Comparison of ENCODE assay signal across 26 cellular contexts in genomic region chrX:119635179-119635578, GRCh38. TPM values are rescaled to one million over a fixed set of nuclear protein-coding genes. Genes with fewer than 3 reads are reported as not detected.
DNase-seq lines count a peak whose midpoint lies in the region; ATAC-seq, FAIRE-seq and TF ChIP-seq lines count a peak whose summit lies in the region.
"Had no signal": no experiment of that assay in that cellular context is flagged by ENCODE, and none has a peak within 500 bp of the region (broad histone marks: within the 10 kb centered on the region; RNA-seq: fewer than 3 reads in every experiment).

No MANE protein-coding gene starts in this region.

- CTCF ChIA-PET in activated CD8-positive, alpha-beta T cell treated with anti-CD3 and anti-CD28 coated beads for 36 hours (lab: Charles Lee) = no interaction called here

- peak; percentile 65 for FAIRE-seq in GM12891 (lab: Jason Lieb, UNC)
- FAIRE-seq: bronchial epithelial cell, frontal cortex had no signal

- no peak for TF ChIP-seq CTCF in activated CD8-positive, alpha-beta T cell treated with anti-CD3 and anti-CD28 coated beads for 36 hours (IDR thresholded peaks at IDR 0.05)
- no peak for TF ChIP-seq CTCF in adrenal gland (IDR thresholded peaks at IDR 0.05)

- H3K4me1 ChIP-seq in adrenal gland (replicated peaks in 1 of 2) = no peaks in the 10 kb centered on the region
- H3K4me1 ChIP-seq: right atrium auricular region had no signal

- peak overlapping the region; percentile 72 for H3K27ac Mint-ChIP-seq in T-helper 2 cell treated with Interferon-gamma antibody and Interleukin-4, amounts not matched to agents 5 μg/mL and 100 μg/mL, for 36 hours
- H3K27ac Mint-ChIP-seq in activated CD8-positive, alpha-beta T cell treated with anti-CD3 and anti-CD28 coated beads for 36 hours = peak overlapping the region; percentile 60
- peak overlapping the region; percentile 3 to 80 (median 34) for H3K27ac Mint-ChIP-seq in immature natural killer cell

- H3K9me3 Mint-ChIP-seq in T-helper 2 cell treated with Interferon-gamma antibody and Interleukin-4, amounts not matched to agents 5 μg/mL and 100 μg/mL, for 36 hours = no peaks in the 10 kb centered on the region
- no peaks in the 10 kb centered on the region for H3K9me3 Mint-ChIP-seq in activated CD8-positive, alpha-beta T cell treated with anti-CD3 and anti-CD28 coated beads for 36 hours
- H3K9me3 Mint-ChIP-seq in immature natural killer cell = no peaks in the 10 kb centered on the region

- WGBS in adrenal gland, 4 donors = 66 to 83% (median 76%) methylated on average over 3 of the region's 3 CpGs

- POLR2A ChIA-PET in activated CD8-positive, alpha-beta T cell treated with anti-CD3 and anti-CD28 coated beads for 36 hours (lab: Charles Lee) = interaction anchor here (0.7 kb wide), 1 partner anchor 19 kb away, joined by 3 read pairs; no protein-coding TSS in a partner anchor

- no peaks in the 10 kb centered on the region for H3K9me3 ChIP-seq in adrenal gland (replicated peaks in 1 of 3)
- H3K9me3 ChIP-seq: right atrium auricular region had no signal

- intact Hi-C loops in activated CD8-positive, alpha-beta T cell treated with anti-CD3 and anti-CD28 coated beads for 36 hours (cut with micrococcal nuclease) = no loop called here
- intact Hi-C loops in adrenal gland (cut with DNase I) = no loop called here

- peaks cover 9% of the 10 kb centered on the region for H3K4me1 Mint-ChIP-seq in T-helper 2 cell treated with Interferon-gamma antibody and Interleukin-4, amounts not matched to agents 5 μg/mL and 100 μg/mL, for 36 hours (ENCODE audit: low read depth)
- peaks cover 36% of the 10 kb centered on the region for H3K4me1 Mint-ChIP-seq in activated CD8-positive, alpha-beta T cell treated with anti-CD3 and anti-CD28 coated beads for 36 hours (ENCODE audit: low read depth)
- H3K4me1 Mint-ChIP-seq in immature natural killer cell = peaks cover 9 to 12% of the 10 kb centered on the region in 2 donors

- H3K27ac ChIP-seq in adrenal gland = no peak overlapping the region
- H3K27ac ChIP-seq: epithelial cell of prostate, HL-60, right atrium auricular region, VCaP had no signal

- no peak for DNase-seq in T-helper 2 cell treated with Interferon-gamma antibody and Interleukin-4, amounts not matched to agents 5 μg/mL and 100 μg/mL, for 36 hours (ENCODE audit: low spot score)
- DNase-seq in T-helper 2 cell (no peak), GM12891 (ENCODE audit: insufficient read length, low spot score) (no peak), immature natural killer cell (no peak), iPS-NIHi11 (ENCODE audit: low spot score) (no peak), A172 (ENCODE audit: low spot score) (no peak), adrenal gland (no peak)
- no peak for DNase-seq in activated CD8-positive, alpha-beta T cell treated with anti-CD3 and anti-CD28 coated beads for 36 hours
- DNase-seq: 8988T; C1 segment of cervical spinal cord; dermis blood vessel endothelial cell; DMS79; HCEC 1CT; NCI-H2029 treated with DMSO at 0.1 percent for 48 hours; NCI-H446 treated with DMSO at 0.1 percent for 48 hours; occipital lobe; stimulated activated CD4-positive, alpha-beta T cell treated with anti-CD3 and anti-CD28 coated beads, Interleukin-15, amount 100 ng/mL, for 24 hours; stimulated activated naive CD4-positive, alpha-beta T cell; SW 1271; trophoblast cell had no signal

- no peaks in the 10 kb centered on the region for H3K27me3 Mint-ChIP-seq in T-helper 2 cell treated with Interferon-gamma antibody and Interleukin-4, amounts not matched to agents 5 μg/mL and 100 μg/mL, for 36 hours (ENCODE audit: low read depth)
- no peaks in the 10 kb centered on the region for H3K27me3 Mint-ChIP-seq in activated CD8-positive, alpha-beta T cell treated with anti-CD3 and anti-CD28 coated beads for 36 hours
- H3K27me3 Mint-ChIP-seq in immature natural killer cell (ENCODE audit: low read depth in 3 of 3) = peaks cover 0 to 4% (median 3%) of the 10 kb centered on the region in 3 donors

- no peak for ATAC-seq in activated CD8-positive, alpha-beta T cell treated with anti-CD3 and anti-CD28 coated beads for 36 hours

- peaks cover 48% of the 10 kb centered on the region for H3K36me3 Mint-ChIP-seq in T-helper 2 cell treated with Interferon-gamma antibody and Interleukin-4, amounts not matched to agents 5 μg/mL and 100 μg/mL, for 36 hours (ENCODE audit: low read depth)
- peaks cover 58% of the 10 kb centered on the region for H3K36me3 Mint-ChIP-seq in activated CD8-positive, alpha-beta T cell treated with anti-CD3 and anti-CD28 coated beads for 36 hours (ENCODE audit: low read depth)
- H3K36me3 Mint-ChIP-seq in immature natural killer cell = peaks cover 21 to 43% (median 22%) of the 10 kb centered on the region in 3 donors

- no peaks in the 10 kb centered on the region for H3K27me3 ChIP-seq in adrenal gland
- H3K27me3 ChIP-seq: right atrium auricular region had no signal

- no peak overlapping the region for H3K4me3 Mint-ChIP-seq in T-helper 2 cell treated with Interferon-gamma antibody and Interleukin-4, amounts not matched to agents 5 μg/mL and 100 μg/mL, for 36 hours
- no peak overlapping the region for H3K4me3 Mint-ChIP-seq in activated CD8-positive, alpha-beta T cell treated with anti-CD3 and anti-CD28 coated beads for 36 hours
- H3K4me3 Mint-ChIP-seq in immature natural killer cell = no peak overlapping the region

- peaks cover 0 to 30% of the 10 kb centered on the region in 2 donors for H3K36me3 ChIP-seq in adrenal gland (replicated peaks in 1 of 2)
- H3K36me3 ChIP-seq: right atrium auricular region had no signal

- H3K4me3 ChIP-seq in adrenal gland = no peak overlapping the region
- H3K4me3 ChIP-seq: right atrium auricular region had no signal

- TF ChIP-seq POLR2A in GM12891 (IDR thresholded peaks at IDR 0.05; ENCODE audit: low read depth, low read length) = no peak
- TF ChIP-seq POLR2A in adrenal gland (IDR thresholded peaks at IDR 0.05) = no peak

TF ChIP-seq in GM12891, 5 proteins besides CTCF, POLR2A, EP300 and RAD21:
- TF ChIP-seq PAX5 (IDR thresholded peaks at IDR 0.05; ENCODE audit: insufficient read depth, low read length, severe bottlenecking) = no peak
- TF ChIP-seq SPI1 (IDR thresholded peaks at IDR 0.05; ENCODE audit: low read depth, low read length) = no peak
- TF ChIP-seq TAF1 (IDR thresholded peaks at IDR 0.05; ENCODE audit: low read depth, low read length) = no peak
- TF ChIP-seq POLR2AphosphoS5 (IDR thresholded peaks at IDR 0.05; ENCODE audit: low read depth, low read length) = no peak
- TF ChIP-seq POU2F2 (IDR thresholded peaks at IDR 0.05; ENCODE audit: low read depth, low read length) = no peak

RNA-seq across cellular contexts. Expression of gene NKRF, which starts 29.0 kb away (rescaled TPM):
- 7.9 TPM for polyA plus RNA-seq in GM12891 (2012; ENCODE audit: low read depth, missing spikeins)
- 10 to 100 TPM; 22.3 to 23.5 TPM for total RNA-seq in activated CD8-positive, alpha-beta T cell treated with anti-CD3 and anti-CD28 coated beads for 36 hours
- polyA plus RNA-seq in immature natural killer cell (1 to 10 TPM; 2.4 to 4.2 (median 2.6) TPM), adrenal gland (10 to 100 TPM in 2 of 3 donors, 1 to 10 TPM in 1; 8.0 to 13.2 (median 12.7) TPM)
- 2.7 and 3.5 TPM in 2 replicates for total RNA-seq in A172 (2014; rRNA removed; shearing (Covaris generic))
- 10 to 100 TPM in 2 of 8 donors, 1 to 10 TPM in 6; 4.2 to 12.8 (median 7.3) TPM for total RNA-seq in adrenal gland

RNA-seq across cellular contexts. Expression of gene SEPTIN6, which starts 57.8 kb away (rescaled TPM):
- 245 TPM for polyA plus RNA-seq in GM12891 (2012; ENCODE audit: low read depth, missing spikeins)
- total RNA-seq in activated CD8-positive, alpha-beta T cell treated with anti-CD3 and anti-CD28 coated beads for 36 hours = 100 to 1,000 TPM; 205 to 209 TPM
- polyA plus RNA-seq in immature natural killer cell = 100 to 1,000 TPM; 104 to 244 (median 139) TPM
- total RNA-seq in A172 (2014; rRNA removed; shearing (Covaris generic)) = 13.9 and 15.3 TPM in 2 replicates
- 100 to 1,000 TPM in 7 of 8 donors, 10 to 100 TPM in 1; 86.5 to 204 (median 128) TPM for total RNA-seq in adrenal gland
- polyA plus RNA-seq in adrenal gland = 100 to 1,000 TPM in 1 of 3 donors, 10 to 100 TPM in 2; 42.4 to 332 (median 78.6) TPM
